ENCODE assay signal across 9 cellular contexts in the genomic region with DNA sequence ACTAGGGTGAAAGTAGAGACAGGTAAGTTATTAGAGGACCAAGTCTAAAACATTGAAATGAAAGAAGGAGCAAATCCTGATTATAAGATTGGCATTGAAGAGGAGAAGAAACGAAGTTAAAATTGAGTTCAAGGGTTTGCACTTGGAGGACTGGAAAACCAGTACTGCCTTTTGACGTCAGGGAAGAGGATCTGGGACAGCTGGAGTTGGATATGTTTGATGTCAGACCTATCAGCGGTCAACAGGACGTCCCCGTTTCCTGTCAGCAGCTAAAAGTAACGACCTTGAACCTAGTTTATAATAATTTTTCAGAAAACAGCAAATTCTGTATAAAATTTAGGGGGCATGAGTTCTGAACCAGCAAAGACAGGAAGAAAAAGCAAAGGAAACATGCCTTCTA. TPM values are rescaled to one million over a fixed set of nuclear protein-coding genes. Genes with fewer than 3 reads are reported as not detected.
DNase-seq lines count a peak whose midpoint lies in the region; ATAC-seq and TF ChIP-seq lines count a peak whose summit lies in the region.
"Had no signal": no experiment of that assay in that cellular context is flagged by ENCODE, and none has a peak within 500 bp of the region (broad histone marks: within the 10 kb centered on the region; RNA-seq: fewer than 3 reads in every experiment).

No MANE protein-coding gene starts in this region.

- H3K4me1 ChIP-seq in lower lobe of right lung: peaks cover 37% of the 10 kb centered on the region
- H3K4me1 ChIP-seq in suprapubic skin: peaks cover 26% of the 10 kb centered on the region

- DNase-seq in activated CD8-positive, alpha-beta T cell treated with anti-CD3 and anti-CD28 coated beads, Interleukin-2, amount 10 ng/mL, durations not matched to agents 7 days and 5 days: no peak
- no peak for DNase-seq in activated CD8-positive, alpha-beta T cell treated with anti-CD3 and anti-CD28 coated beads for 36 hours
- no peak for DNase-seq in lower lobe of right lung
- DNase-seq in suprapubic skin (ENCODE audit: low spot score in 2 of 2): no peak
- DNase-seq in HCEC 1CT: no peak
- no peak for DNase-seq in NCI-H1436 (lab: John Stamatoyannopoulos, UW)
- DNase-seq: NCI-H345 had no signal

- H3K4me1 Mint-ChIP-seq in activated CD8-positive, alpha-beta T cell treated with anti-CD3 and anti-CD28 coated beads, Interleukin-2, amount 10 ng/mL, durations not matched to agents 7 days and 5 days (ENCODE audit: low read depth): peaks cover 24% of the 10 kb centered on the region
- peaks cover 21% of the 10 kb centered on the region for H3K4me1 Mint-ChIP-seq in activated CD8-positive, alpha-beta T cell treated with anti-CD3 and anti-CD28 coated beads for 36 hours (ENCODE audit: low read depth)
- H3K4me1 Mint-ChIP-seq in brain: peaks cover 33% of the 10 kb centered on the region

- H3K27me3 Mint-ChIP-seq in activated CD8-positive, alpha-beta T cell treated with anti-CD3 and anti-CD28 coated beads, Interleukin-2, amount 10 ng/mL, durations not matched to agents 7 days and 5 days (ENCODE audit: low read depth): peaks cover 40% of the 10 kb centered on the region
- H3K27me3 Mint-ChIP-seq in activated CD8-positive, alpha-beta T cell treated with anti-CD3 and anti-CD28 coated beads for 36 hours: peaks cover 31% of the 10 kb centered on the region
- peaks cover 29% of the 10 kb centered on the region for H3K27me3 Mint-ChIP-seq in brain

- no peak overlapping the region for H3K27ac Mint-ChIP-seq in activated CD8-positive, alpha-beta T cell treated with anti-CD3 and anti-CD28 coated beads, Interleukin-2, amount 10 ng/mL, durations not matched to agents 7 days and 5 days
- no peak overlapping the region for H3K27ac Mint-ChIP-seq in activated CD8-positive, alpha-beta T cell treated with anti-CD3 and anti-CD28 coated beads for 36 hours
- peak overlapping the region in 1 of 5 experiments; percentile 8 for H3K27ac Mint-ChIP-seq in brain

- peaks cover 19% of the 10 kb centered on the region for H3K27me3 ChIP-seq in lower lobe of right lung (ENCODE audit: low read depth)
- peaks cover 14% of the 10 kb centered on the region for H3K27me3 ChIP-seq in suprapubic skin

- H3K9me3 ChIP-seq in lower lobe of right lung (no peaks in the 10 kb centered on the region), suprapubic skin (no peaks in the 10 kb centered on the region)

- 66% methylated on average over 6 of the region's 6 CpGs for WGBS in suprapubic skin

- peak overlapping the region; percentile 18 for H3K4me3 Mint-ChIP-seq in activated CD8-positive, alpha-beta T cell treated with anti-CD3 and anti-CD28 coated beads, Interleukin-2, amount 10 ng/mL, durations not matched to agents 7 days and 5 days
- no peak overlapping the region for H3K4me3 Mint-ChIP-seq in activated CD8-positive, alpha-beta T cell treated with anti-CD3 and anti-CD28 coated beads for 36 hours
- peak overlapping the region; percentile 77 to 80 (median 79) for H3K4me3 Mint-ChIP-seq in brain

- CTCF ChIA-PET in activated CD8-positive, alpha-beta T cell treated with anti-CD3 and anti-CD28 coated beads, Interleukin-2, amount 10 ng/mL, durations not matched to agents 7 days and 5 days (lab: Charles Lee): interaction anchor here (4.1 kb wide), 1 partner anchor 94 kb away, joined by 22 read pairs; no protein-coding TSS in a partner anchor
- CTCF ChIA-PET in activated CD8-positive, alpha-beta T cell treated with anti-CD3 and anti-CD28 coated beads for 36 hours (lab: Charles Lee): interaction anchor here (1.3 to 2.8 kb wide), 2 partner anchors 13 to 94 kb away, joined by 4 to 10 read pairs; no protein-coding TSS in a partner anchor

- H3K9me3 Mint-ChIP-seq in activated CD8-positive, alpha-beta T cell treated with anti-CD3 and anti-CD28 coated beads, Interleukin-2, amount 10 ng/mL, durations not matched to agents 7 days and 5 days (ENCODE audit: insufficient read depth): no peaks in the 10 kb centered on the region
- H3K9me3 Mint-ChIP-seq in activated CD8-positive, alpha-beta T cell treated with anti-CD3 and anti-CD28 coated beads for 36 hours: peaks cover 6% of the 10 kb centered on the region
- H3K9me3 Mint-ChIP-seq in brain: peaks cover 4 to 11% (median 9%) of the 10 kb centered on the region in 5 experiments

- no peak for TF ChIP-seq CTCF in activated CD8-positive, alpha-beta T cell treated with anti-CD3 and anti-CD28 coated beads for 36 hours (IDR thresholded peaks at IDR 0.05)
- TF ChIP-seq CTCF in brain (conservative IDR thresholded peaks at IDR 0.05): no peak
- TF ChIP-seq CTCF in lower lobe of right lung (IDR thresholded peaks at IDR 0.05): no peak
- TF ChIP-seq CTCF in suprapubic skin (IDR thresholded peaks at IDR 0.05): no peak

- H3K4me3 ChIP-seq in lower lobe of right lung: peak overlapping the region; percentile 77
- H3K4me3 ChIP-seq in suprapubic skin: peak overlapping the region; percentile 94

- POLR2A ChIA-PET in activated CD8-positive, alpha-beta T cell treated with anti-CD3 and anti-CD28 coated beads, Interleukin-2, amount 10 ng/mL, durations not matched to agents 7 days and 5 days (lab: Charles Lee): interaction anchor here (1.1 kb wide), 1 partner anchor 67 kb away, joined by 3 read pairs; no protein-coding TSS in a partner anchor
- POLR2A ChIA-PET in activated CD8-positive, alpha-beta T cell treated with anti-CD3 and anti-CD28 coated beads for 36 hours (lab: Charles Lee): interaction anchor here (1.3 kb wide), 1 partner anchor 67 kb away, joined by 3 read pairs; no protein-coding TSS in a partner anchor

- H3K36me3 ChIP-seq in lower lobe of right lung (no peaks in the 10 kb centered on the region), suprapubic skin (no peaks in the 10 kb centered on the region)

- no peaks in the 10 kb centered on the region for H3K36me3 Mint-ChIP-seq in activated CD8-positive, alpha-beta T cell treated with anti-CD3 and anti-CD28 coated beads, Interleukin-2, amount 10 ng/mL, durations not matched to agents 7 days and 5 days (ENCODE audit: low read depth)
- peaks cover 1% of the 10 kb centered on the region for H3K36me3 Mint-ChIP-seq in activated CD8-positive, alpha-beta T cell treated with anti-CD3 and anti-CD28 coated beads for 36 hours (ENCODE audit: low read depth)
- peaks cover under 1% of the 10 kb centered on the region for H3K36me3 Mint-ChIP-seq in brain

- intact Hi-C loops in activated CD8-positive, alpha-beta T cell treated with anti-CD3 and anti-CD28 coated beads for 36 hours (cut with micrococcal nuclease): no loop called here
- intact Hi-C loops in lower lobe of right lung (cut with DNase I): no loop called here

- peak overlapping the region; percentile 93 for H3K27ac ChIP-seq in lower lobe of right lung
- H3K27ac ChIP-seq in suprapubic skin: peak overlapping the region; percentile 92

- no peak for TF ChIP-seq POLR2A in suprapubic skin (IDR thresholded peaks at IDR 0.05)

- no peak for ATAC-seq in activated CD8-positive, alpha-beta T cell treated with anti-CD3 and anti-CD28 coated beads, Interleukin-2, amount 10 ng/mL, durations not matched to agents 7 days and 5 days
- ATAC-seq in activated CD8-positive, alpha-beta T cell treated with anti-CD3 and anti-CD28 coated beads for 36 hours: no peak
- no peak for ATAC-seq in lower lobe of right lung
- no peak for ATAC-seq in GM21526 (IDR thresholded peaks at IDR 0.05; ENCODE audit: low FRiP score, unreplicated experiment)

- peak; percentile 52 for TF ChIP-seq EP300 in suprapubic skin (IDR thresholded peaks at IDR 0.05)

RNA-seq across cellular contexts. Expression of a gene that starts 1.2 kb away (rescaled TPM):
- total RNA-seq in activated CD8-positive, alpha-beta T cell treated with anti-CD3 and anti-CD28 coated beads, Interleukin-2, amount 10 ng/mL, durations not matched to agents 7 days and 5 days: under 1 TPM in 1 of 2 experiments, not detected in 1; 0.05 TPM
- under 1 TPM; 0.04 to 0.07 TPM for total RNA-seq in activated CD8-positive, alpha-beta T cell treated with anti-CD3 and anti-CD28 coated beads for 36 hours
- 20.1 TPM for polyA plus RNA-seq in brain (ENCODE audit: insufficient read depth, low read depth, low replicate concordance)
- total RNA-seq in lower lobe of right lung (46.6 TPM), suprapubic skin (10 to 100 TPM; 27.9 to 48.4 (median 32.3) TPM)

Comparison
In these comparisons a context has a peak if more than half of its experiments do, and no peak if none do; other contexts are left out.
1. RNA of a gene that starts 1.2 kb away (total RNA-seq): 46.6 TPM in lower lobe of right lung (single experiment) and 27.9 to 48.4 TPM in suprapubic skin; 0.04 to 0.07 TPM in activated CD8-positive, alpha-beta T cell treated with anti-CD3 and anti-CD28 coated beads for 36 hours and 0.05 TPM in activated CD8-positive, alpha-beta T cell treated with anti-CD3 and anti-CD28 coated beads, Interleukin-2, amount 10 ng/mL, durations not matched to agents 7 days and 5 days; every median in the first group is over 10 times any median in the second.